Comparison of ENCODE assay signal across 16 cellular contexts in the genomic region with DNA sequence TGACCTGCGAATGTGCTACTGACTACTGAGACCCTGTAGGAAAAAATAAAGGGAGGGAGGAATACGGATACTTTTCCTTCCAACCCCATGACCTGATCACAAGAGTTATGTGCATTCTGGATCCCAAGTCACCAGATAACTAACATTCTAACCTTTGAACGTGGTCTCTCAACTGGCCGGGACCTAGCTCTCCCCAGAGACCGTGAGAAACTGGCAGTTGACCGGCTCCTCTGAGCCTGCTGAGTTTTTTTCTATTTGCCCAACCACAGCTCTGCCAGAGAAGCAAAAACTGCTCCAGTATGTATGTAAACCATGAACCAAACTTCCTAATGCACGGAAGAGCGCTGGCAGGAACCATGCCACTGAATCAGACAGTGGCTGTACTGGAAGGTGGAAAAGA. TPM values are rescaled to one million over a fixed set of nuclear protein-coding genes. Genes with fewer than 3 reads are reported as not detected.
DNase-seq lines count a peak whose midpoint lies in the region; ATAC-seq and TF ChIP-seq lines count a peak whose summit lies in the region.
"Had no signal": no experiment of that assay in that cellular context is flagged by ENCODE, and none has a peak within 500 bp of the region (broad histone marks: within the 10 kb centered on the region; RNA-seq: fewer than 3 reads in every experiment).

No MANE protein-coding gene starts in this region.

- no peaks in the 10 kb centered on the region for H3K27me3 ChIP-seq in hepatocyte

- H3K4me1 ChIP-seq in OCI-LY7 (ENCODE audit: insufficient read depth, low read length, poor library complexity, severe bottlenecking) (peaks cover 49% of the 10 kb centered on the region), hepatocyte (ENCODE audit: insufficient read depth) (peaks cover 18% of the 10 kb centered on the region)
- H3K4me1 ChIP-seq: prostate gland had no signal

- H3K36me3 Mint-ChIP-seq in activated CD4-positive, alpha-beta T cell treated with anti-CD3 and anti-CD28 coated beads, Interleukin-2, amount 10 ng/mL, durations not matched to agents 7 days and 5 days (ENCODE audit: low read depth): peaks cover 4% of the 10 kb centered on the region
- H3K36me3 Mint-ChIP-seq in stimulated activated effector memory CD8-positive, alpha-beta T cell treated with anti-CD3 and anti-CD28 coated beads, Interleukin-12 subunit alpha, Interleukin-12 subunit beta, amount 100 ng/mL, for 72 hours: peaks cover 5% of the 10 kb centered on the region

- H3K79me2 ChIP-seq in OCI-LY7 (ENCODE audit: insufficient read depth, low read depth, low read length): no peaks in the 10 kb centered on the region
- H3K79me2 ChIP-seq in hepatocyte: no peaks in the 10 kb centered on the region

- H3K4me3 Mint-ChIP-seq in activated CD4-positive, alpha-beta T cell treated with anti-CD3 and anti-CD28 coated beads, Interleukin-2, amount 10 ng/mL, durations not matched to agents 7 days and 5 days: peak overlapping the region; percentile 74
- H3K4me3 Mint-ChIP-seq in stimulated activated effector memory CD8-positive, alpha-beta T cell treated with anti-CD3 and anti-CD28 coated beads, Interleukin-12 subunit alpha, Interleukin-12 subunit beta, amount 100 ng/mL, for 72 hours: peak overlapping the region; percentile 69

- CTCF ChIA-PET in activated CD4-positive, alpha-beta T cell treated with anti-CD3 and anti-CD28 coated beads, Interleukin-2, amount 10 ng/mL, durations not matched to agents 7 days and 5 days (lab: Charles Lee): interaction anchor here (1.2 to 4.9 kb wide), 6 partner anchors 12 to 49 kb away, joined by 4 to 43 read pairs (median 8); no protein-coding TSS in a partner anchor
- CTCF ChIA-PET in OCI-LY7 (lab: Charles Lee; ENCODE audit: unreplicated experiment): interaction anchor here (0.6 to 1.1 kb wide), 3 partner anchors 11 to 14 kb away, joined by 3 read pairs; no protein-coding TSS in a partner anchor

- H4K20me1 ChIP-seq in OCI-LY7 (ENCODE audit: insufficient read depth, low read length) (no peaks in the 10 kb centered on the region), hepatocyte (ENCODE audit: insufficient read depth, poor library complexity, severe bottlenecking) (no peaks in the 10 kb centered on the region)

- BruUV-seq in OCI-LY7 (replicated peaks; lab: Mats Ljungman, UMichigan): no TSS peak

- WGBS in hepatocyte (ENCODE audit: low lambda C conversion rate, missing lambda C conversion rate): 80% methylated on average over 8 of the region's 8 CpGs

- peaks cover 6% of the 10 kb centered on the region for H3K9me3 Mint-ChIP-seq in activated CD4-positive, alpha-beta T cell treated with anti-CD3 and anti-CD28 coated beads, Interleukin-2, amount 10 ng/mL, durations not matched to agents 7 days and 5 days
- no peaks in the 10 kb centered on the region for H3K9me3 Mint-ChIP-seq in stimulated activated effector memory CD8-positive, alpha-beta T cell treated with anti-CD3 and anti-CD28 coated beads, Interleukin-12 subunit alpha, Interleukin-12 subunit beta, amount 100 ng/mL, for 72 hours

- H3K27me3 Mint-ChIP-seq in activated CD4-positive, alpha-beta T cell treated with anti-CD3 and anti-CD28 coated beads, Interleukin-2, amount 10 ng/mL, durations not matched to agents 7 days and 5 days: no peaks in the 10 kb centered on the region

- peaks cover 32% of the 10 kb centered on the region for H3K4me1 Mint-ChIP-seq in activated CD4-positive, alpha-beta T cell treated with anti-CD3 and anti-CD28 coated beads, Interleukin-2, amount 10 ng/mL, durations not matched to agents 7 days and 5 days
- H3K4me1 Mint-ChIP-seq in stimulated activated effector memory CD8-positive, alpha-beta T cell treated with anti-CD3 and anti-CD28 coated beads, Interleukin-12 subunit alpha, Interleukin-12 subunit beta, amount 100 ng/mL, for 72 hours: no peaks in the 10 kb centered on the region

- ATAC-seq in stimulated activated effector memory CD8-positive, alpha-beta T cell treated with anti-CD3 and anti-CD28 coated beads, Interleukin-12 subunit alpha, Interleukin-12 subunit beta, amount 100 ng/mL, for 72 hours: no peak
- ATAC-seq: A549 had no signal

- POLR2A ChIA-PET in activated CD4-positive, alpha-beta T cell treated with anti-CD3 and anti-CD28 coated beads, Interleukin-2, amount 10 ng/mL, durations not matched to agents 7 days and 5 days (lab: Charles Lee): no interaction called here
- POLR2A ChIA-PET in OCI-LY7 (lab: Charles Lee): interaction anchor here (0.8 to 2.1 kb wide), 4 partner anchors 11 to 24 kb away, joined by 3 to 11 read pairs (median 6); no protein-coding TSS in a partner anchor

- no peak overlapping the region for H3K4me3 ChIP-seq in OCI-LY7 (ENCODE audit: low read depth, low read length, poor library complexity, severe bottlenecking)
- no peak overlapping the region for H3K4me3 ChIP-seq in hepatocyte
- H3K4me3 ChIP-seq: A549, prostate gland had no signal

- no peaks in the 10 kb centered on the region for H3K9me3 ChIP-seq in OCI-LY7 (ENCODE audit: low read length)
- no peaks in the 10 kb centered on the region for H3K9me3 ChIP-seq in hepatocyte (ENCODE audit: low read depth)
- H3K9me3 ChIP-seq: A549, prostate gland, SK-N-SH had no signal

- H3K27ac ChIP-seq in OCI-LY7 (ENCODE audit: low read depth, low read length, poor library complexity, severe bottlenecking) (no peak overlapping the region), hepatocyte (peak overlapping the region; percentile 85)

- H2AFZ ChIP-seq in OCI-LY7 (ENCODE audit: low read length) (peak overlapping the region; percentile 14; the same call in 1 of the 2 replicates), hepatocyte (no peak overlapping the region)

- intact Hi-C loops in OCI-LY7 (cut with micrococcal nuclease; ENCODE audit: unreplicated experiment): no loop called here

- H3K27ac Mint-ChIP-seq in activated CD4-positive, alpha-beta T cell treated with anti-CD3 and anti-CD28 coated beads, Interleukin-2, amount 10 ng/mL, durations not matched to agents 7 days and 5 days: peak overlapping the region; percentile 60
- no peak overlapping the region for H3K27ac Mint-ChIP-seq in stimulated activated effector memory CD8-positive, alpha-beta T cell treated with anti-CD3 and anti-CD28 coated beads, Interleukin-12 subunit alpha, Interleukin-12 subunit beta, amount 100 ng/mL, for 72 hours

- TF ChIP-seq CTCF in OCI-LY7 (conservative IDR thresholded peaks at IDR 0.05; ENCODE audit: low read length): no peak
- TF ChIP-seq CTCF in hepatocyte (IDR thresholded peaks at IDR 0.05; ENCODE audit: poor library complexity): no peak

- no peaks in the 10 kb centered on the region for H3K9me2 ChIP-seq in OCI-LY7 (ENCODE audit: insufficient read depth, low read length)
- no peaks in the 10 kb centered on the region for H3K9me2 ChIP-seq in hepatocyte (replicated peaks; ENCODE audit: insufficient read depth)
- H3K9me2 ChIP-seq: SK-N-SH had no signal

- DNase-seq in activated CD4-positive, alpha-beta T cell treated with anti-CD3 and anti-CD28 coated beads, Interleukin-2, amount 10 ng/mL, durations not matched to agents 7 days and 5 days: no peak
- DNase-seq in activated CD4-positive, alpha-beta T cell treated with anti-CD3 and anti-CD28 coated beads for 1 hour: no peak
- no peak for DNase-seq in OCI-LY7 (ENCODE audit: low spot score)
- DNase-seq in hepatocyte (ENCODE audit: low spot score): no peak
- DNase-seq in stimulated activated effector memory CD8-positive, alpha-beta T cell treated with anti-CD3 and anti-CD28 coated beads, Interleukin-12 subunit alpha, Interleukin-12 subunit beta, amount 100 ng/mL, for 72 hours (ENCODE audit: low spot score in 2 of 2): no peak
- DNase-seq in NCI-H1417 treated with DMSO at 0.1 percent for 48 hours (lab: John Stamatoyannopoulos, UW): no peak
- no peak for DNase-seq in effector CD4-positive, alpha-beta T cell
- DNase-seq in stimulated activated naive CD4-positive, alpha-beta T cell (lab: John Stamatoyannopoulos, UW): no peak
- DNase-seq: Calu3, cerebellar nuclear complex, NCI-H187 treated with DMSO at 0.1 percent for 48 hours, NCI-H510A treated with DMSO at 0.1 percent for 48 hours, OCI-M1, SK-N-SH had no signal

- H3K4me2 ChIP-seq in OCI-LY7 (ENCODE audit: low read length): no peak overlapping the region
- H3K4me2 ChIP-seq in hepatocyte: no peak overlapping the region
- H3K4me2 ChIP-seq: SK-N-SH had no signal

- H3K36me3 ChIP-seq in OCI-LY7 (ENCODE audit: insufficient read depth, low read length): no peaks in the 10 kb centered on the region
- no peaks in the 10 kb centered on the region for H3K36me3 ChIP-seq in hepatocyte (replicated peaks; ENCODE audit: insufficient read depth, low read depth)
- H3K36me3 ChIP-seq: prostate gland had no signal

RNA-seq across cellular contexts. Expression of a gene that starts 47.5 kb away (rescaled TPM):
- 1,000 to 10,000 TPM; 1,700 to 2,208 TPM for total RNA-seq in activated CD4-positive, alpha-beta T cell treated with anti-CD3 and anti-CD28 coated beads, Interleukin-2, amount 10 ng/mL, durations not matched to agents 7 days and 5 days
- 2,780 and 3,271 TPM in 2 replicates for total RNA-seq in OCI-LY7 (2014; rRNA removed; shearing (Covaris generic))
- total RNA-seq in OCI-LY7 (2022) (3,053 and 3,088 TPM in 2 replicates), hepatocyte (615 and 727 TPM in 2 replicates)
- 597 and 705 TPM in 2 replicates for polyA plus RNA-seq in hepatocyte
